In genomic region chr5:173764321-173765029, GRCh38 we compare ENCODE assay signal across 1 cellular context.
TF ChIP-seq lines count a peak whose summit lies in the region.

No MANE protein-coding gene starts in this region.

TF ChIP-seq in HepG2, 621 proteins besides CTCF, POLR2A, EP300 and RAD21 (continued from another document and continues in another):
- TF ChIP-seq HNF1B (CRISPR knock-in tag; IDR thresholded peaks at IDR 0.05): peak; percentile 61; the same call in 1 of the 2 replicates
- peak; percentile 76 for TF ChIP-seq NR2F6 (IDR thresholded peaks at IDR 0.05)
- TF ChIP-seq NR2F6 (CRISPR knock-in tag; IDR thresholded peaks at IDR 0.05): peak; percentile 84
- 0 out of 2 replicates have a peak, but pooled peaks have one; percentile 26 for TF ChIP-seq ZNF503 (CRISPR knock-in tag; IDR thresholded peaks at IDR 0.05)
- peak; percentile 59; the same call in 1 of the 2 replicates for TF ChIP-seq IRF2 (CRISPR knock-in tag; IDR thresholded peaks at IDR 0.05)
- TF ChIP-seq YEATS2 (CRISPR knock-in tag; IDR thresholded peaks at IDR 0.05; ENCODE audit: borderline replicate concordance): peak; percentile 43; the same call in 1 of the 2 replicates
- no peak for TF ChIP-seq REST (IDR thresholded peaks at IDR 0.05; ENCODE audit: borderline replicate concordance in 1 of 2, low read depth in 1 of 2, low read length in 2 of 2)
- no peak for TF ChIP-seq ZBTB49 (CRISPR knock-in tag; IDR thresholded peaks at IDR 0.05; ENCODE audit: borderline replicate concordance)
- no peak for TF ChIP-seq TGIF2 (CRISPR knock-in tag; IDR thresholded peaks at IDR 0.05)
- TF ChIP-seq PHF8 (CRISPR knock-in tag; IDR thresholded peaks at IDR 0.05): no peak
- 0 out of 2 replicates have a peak, but pooled peaks have one; percentile 32 for TF ChIP-seq PITX1 (CRISPR knock-in tag; IDR thresholded peaks at IDR 0.05)
- peak; percentile 10; the same call in 1 of the 2 replicates for TF ChIP-seq HOXD1 (CRISPR knock-in tag; IDR thresholded peaks at IDR 0.05)
- 0 out of 2 replicates have a peak, but pooled peaks have one; percentile 22 for TF ChIP-seq ZBTB43 (CRISPR knock-in tag; conservative IDR thresholded peaks at IDR 0.05)
- TF ChIP-seq ZNF720 (CRISPR knock-in tag; IDR thresholded peaks at IDR 0.05): no peak
- TF ChIP-seq CREBL2 (CRISPR knock-in tag; IDR thresholded peaks at IDR 0.05; ENCODE audit: borderline replicate concordance): no peak
- no peak for TF ChIP-seq DNMT3B (CRISPR knock-in tag; conservative IDR thresholded peaks at IDR 0.05)
- 0 out of 2 replicates have a peak, but pooled peaks have one; percentile 21 for TF ChIP-seq ZNF710 (CRISPR knock-in tag; IDR thresholded peaks at IDR 0.05; ENCODE audit: borderline replicate concordance)
- 0 out of 2 replicates have a peak, but pooled peaks have one; percentile 36 for TF ChIP-seq ZBTB34 (CRISPR knock-in tag; IDR thresholded peaks at IDR 0.05)
- peak; percentile 64; the same call in 1 of the 2 replicates for TF ChIP-seq HIC2 (CRISPR knock-in tag; IDR thresholded peaks at IDR 0.05; ENCODE audit: low read depth)
- TF ChIP-seq CREM (IDR thresholded peaks at IDR 0.05): peak; percentile 69
- no peak for TF ChIP-seq CREM (CRISPR knock-in tag; IDR thresholded peaks at IDR 0.05)
- TF ChIP-seq PRDM15 (CRISPR knock-in tag; IDR thresholded peaks at IDR 0.05): no peak
- peak; percentile 58 for TF ChIP-seq FOXA3 (CRISPR knock-in tag; IDR thresholded peaks at IDR 0.05)
- TF ChIP-seq PHF20 (CRISPR knock-in tag; IDR thresholded peaks at IDR 0.05): 0 out of 2 replicates have a peak, but pooled peaks have one; percentile 22
- TF ChIP-seq ZGPAT (CRISPR knock-in tag; IDR thresholded peaks at IDR 0.05): peak; percentile 84
- TF ChIP-seq SATB2 (CRISPR knock-in tag; IDR thresholded peaks at IDR 0.05): no peak
- peak; percentile 68 for TF ChIP-seq SAP130 (CRISPR knock-in tag; IDR thresholded peaks at IDR 0.05; ENCODE audit: low read depth)
- no peak for TF ChIP-seq FOXA1 (IDR thresholded peaks at IDR 0.05)
- 0 out of 2 replicates have a peak, but pooled peaks have one; percentile 9 for TF ChIP-seq FOXA1 (CRISPR knock-in tag; IDR thresholded peaks at IDR 0.05)
- no peak for TF ChIP-seq ZNF143 (CRISPR knock-in tag; IDR thresholded peaks at IDR 0.05)
- TF ChIP-seq FOSL2 (CRISPR knock-in tag; IDR thresholded peaks at IDR 0.05): peak; percentile 99
- no peak for TF ChIP-seq THAP7 (CRISPR knock-in tag; IDR thresholded peaks at IDR 0.05)
